ENCODE assay signal across 16 cellular contexts in the genomic region with DNA sequence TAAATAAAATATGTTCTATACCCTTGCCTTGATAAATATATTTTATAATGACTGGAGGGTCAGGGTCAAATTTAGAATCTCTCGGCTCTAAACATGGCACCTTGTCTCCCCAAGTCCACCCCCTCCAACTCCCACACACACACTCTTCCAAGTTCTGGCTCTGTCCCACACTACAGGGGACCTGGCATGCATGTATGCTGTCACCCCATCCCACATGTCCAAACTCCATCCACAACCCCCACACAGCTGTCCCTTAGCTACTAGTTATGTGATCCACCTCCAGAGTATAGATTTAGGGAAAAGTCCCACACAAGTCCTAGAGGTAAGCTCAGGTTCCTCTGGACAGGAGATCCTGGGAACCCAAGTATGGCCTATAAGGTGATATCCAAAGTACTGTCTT.
A peak's percentile ranks its signal among the peaks of the same experiment; 100 is the strongest.
DNase-seq lines count a peak whose midpoint lies in the region; ATAC-seq and TF ChIP-seq lines count a peak whose summit lies in the region.
"Had no signal": no experiment of that assay in that cellular context is flagged by ENCODE, and none has a peak within 500 bp of the region (broad histone marks: within the 10 kb centered on the region; RNA-seq: fewer than 3 reads in every experiment).

No MANE protein-coding gene starts in this region.

- H3K36me3 ChIP-seq in aorta (ENCODE audit: control insufficient read depth in 1 of 2, insufficient read depth in 2 of 2, low read length in 1 of 2), result no peaks in the 10 kb centered on the region
- H3K36me3 ChIP-seq: BE2C had no signal

- no peak overlapping the region for H3K27ac ChIP-seq in aorta (ENCODE audit: low read depth in 1 of 2, low read length in 2 of 2)
- H3K27ac ChIP-seq: A549, GM23248 had no signal

- no peaks in the 10 kb centered on the region for H3K27me3 ChIP-seq in aorta (ENCODE audit: control insufficient read depth in 1 of 2, insufficient read depth in 2 of 2, low read length in 1 of 2)
- H3K27me3 ChIP-seq: BE2C had no signal

- no peak for TF ChIP-seq POLR2A in GM18505 (IDR thresholded peaks at IDR 0.05; ENCODE audit: borderline replicate concordance, extremely low read depth, insufficient read depth, insufficient read length)

- ATAC-seq in aorta (ENCODE audit: low FRiP score), result peak; percentile 44
- ATAC-seq in GM18505 (IDR thresholded peaks at IDR 0.05; ENCODE audit: unreplicated experiment), result no peak
- ATAC-seq: A549; CD8-positive, alpha-beta T cell; GM12878; HCT116 had no signal

- WGBS in aorta, 2 donors, result 93 to 95% methylated on average over 1 of the region's 1 CpG

- no peaks in the 10 kb centered on the region for H3K9me3 ChIP-seq in aorta (ENCODE audit: control insufficient read depth, low read length)
- H3K9me3 ChIP-seq: A549, BE2C had no signal

- intact Hi-C loops in aorta (cut with DNase I), result no loop called here

- H3K4me3 ChIP-seq in aorta (ENCODE audit: low read length in 2 of 2), result no peak overlapping the region
- H3K4me3 ChIP-seq: A549, GM12878, GM23248 had no signal

- no peaks in the 10 kb centered on the region for H3K4me1 ChIP-seq in aorta (ENCODE audit: control insufficient read depth in 1 of 2, insufficient read depth in 2 of 2, low read length in 2 of 2)
- H3K4me1 ChIP-seq: A549, BE2C had no signal

- DNase-seq in DMS 273 treated with DMSO at 0.1 percent for 48 hours (lab: John Stamatoyannopoulos, UW), result peak; percentile 5
- peak; percentile 55 for DNase-seq in NCI-H446 treated with DMSO at 0.1 percent for 48 hours (lab: John Stamatoyannopoulos, UW)
- peak; percentile 16 for DNase-seq in myocyte (ENCODE audit: low read depth)
- DNase-seq in aorta, result no peak
- DNase-seq in SIG-M5 treated with dmso at 0.1 percent for 504 hours (lab: John Stamatoyannopoulos, UW; ENCODE audit: unreplicated experiment), result no peak
- DNase-seq in C1 segment of cervical spinal cord (lab: John Stamatoyannopoulos, UW), result no peak
- DNase-seq: BE2C; CD8-positive, alpha-beta T cell; COR-L47; DMS53; GM23248; IMR-90 had no signal

Comparison
In these comparisons a context has a peak if more than half of its experiments do, and no peak if none do; other contexts are left out.
1. DNase-seq: peak in DMS 273 treated with DMSO at 0.1 percent for 48 hours (single experiment), NCI-H446 treated with DMSO at 0.1 percent for 48 hours (single experiment) and myocyte (single experiment); none in aorta (0 of 2), SIG-M5 treated with dmso at 0.1 percent for 504 hours (single experiment) and C1 segment of cervical spinal cord (0 of 14).